8 cellular contexts compared by ENCODE assay signal in genomic region chr1:181088079-181089016, GRCh38.
A peak's percentile ranks its signal among the peaks of the same experiment; 100 is the strongest.
DNase-seq lines count a peak whose midpoint lies in the region; ATAC-seq and TF ChIP-seq lines count a peak whose summit lies in the region.

Gene IER5, plus strand, starts transcription at chr1:181088700. Its CDS starts 203 bp downstream, at chr1:181088903.

- peak; percentile 100 for TF ChIP-seq POLR2A in GM19099 (IDR thresholded peaks at IDR 0.05; ENCODE audit: extremely low read depth, insufficient read length, low read depth)

- ATAC-seq in HG03378 (IDR thresholded peaks at IDR 0.05; ENCODE audit: unreplicated experiment) = peak; percentile 56

- peak; percentile 94 for DNase-seq in AML-193 (lab: John Stamatoyannopoulos, UW)
- DNase-seq in NCI-H446 treated with DMSO at 0.1 percent for 48 hours (lab: John Stamatoyannopoulos, UW) = peak; percentile 98
- peak; percentile 92 for DNase-seq in activated CD4-positive, CD25-positive, alpha-beta regulatory T cell treated with anti-CD3 and anti-CD28 coated beads, Interleukin-2, amount 50 U/mL, for 16 hours (ENCODE audit: low read depth, low spot score)
- DNase-seq in central memory CD4-positive, alpha-beta T cell = peak; percentile 95
- peak; percentile 97 for DNase-seq in inferior parietal cortex (ENCODE audit: extremely low spot score)
- peak; percentile 92 to 93 for DNase-seq in stimulated activated CD4-positive, alpha-beta T cell treated with anti-CD3 and anti-CD28 coated beads, Interleukin-12 subunit alpha, Interleukin-12 subunit beta, amount 100 ng/mL, for 24 hours (ENCODE audit: low read depth in 2 of 2)

Comparison
In these comparisons a context has a peak if more than half of its experiments do, and no peak if none do; other contexts are left out.
1. Peak in every context shown above with its lines: DNase-seq and ATAC-seq.